Comparison of ENCODE assay signal across 1 cellular context in genomic region chr5:39200081-39200480, GRCh38.
TF ChIP-seq lines count a peak whose summit lies in the region.

No MANE protein-coding gene starts in this region.

TF ChIP-seq in GM23338, 12 proteins besides CTCF, POLR2A, EP300 and RAD21 (continued from another document):
- TF ChIP-seq ZNF462 (CRISPR knock-in tag; IDR thresholded peaks at IDR 0.05), result no peak
- TF ChIP-seq, protein P1, sequence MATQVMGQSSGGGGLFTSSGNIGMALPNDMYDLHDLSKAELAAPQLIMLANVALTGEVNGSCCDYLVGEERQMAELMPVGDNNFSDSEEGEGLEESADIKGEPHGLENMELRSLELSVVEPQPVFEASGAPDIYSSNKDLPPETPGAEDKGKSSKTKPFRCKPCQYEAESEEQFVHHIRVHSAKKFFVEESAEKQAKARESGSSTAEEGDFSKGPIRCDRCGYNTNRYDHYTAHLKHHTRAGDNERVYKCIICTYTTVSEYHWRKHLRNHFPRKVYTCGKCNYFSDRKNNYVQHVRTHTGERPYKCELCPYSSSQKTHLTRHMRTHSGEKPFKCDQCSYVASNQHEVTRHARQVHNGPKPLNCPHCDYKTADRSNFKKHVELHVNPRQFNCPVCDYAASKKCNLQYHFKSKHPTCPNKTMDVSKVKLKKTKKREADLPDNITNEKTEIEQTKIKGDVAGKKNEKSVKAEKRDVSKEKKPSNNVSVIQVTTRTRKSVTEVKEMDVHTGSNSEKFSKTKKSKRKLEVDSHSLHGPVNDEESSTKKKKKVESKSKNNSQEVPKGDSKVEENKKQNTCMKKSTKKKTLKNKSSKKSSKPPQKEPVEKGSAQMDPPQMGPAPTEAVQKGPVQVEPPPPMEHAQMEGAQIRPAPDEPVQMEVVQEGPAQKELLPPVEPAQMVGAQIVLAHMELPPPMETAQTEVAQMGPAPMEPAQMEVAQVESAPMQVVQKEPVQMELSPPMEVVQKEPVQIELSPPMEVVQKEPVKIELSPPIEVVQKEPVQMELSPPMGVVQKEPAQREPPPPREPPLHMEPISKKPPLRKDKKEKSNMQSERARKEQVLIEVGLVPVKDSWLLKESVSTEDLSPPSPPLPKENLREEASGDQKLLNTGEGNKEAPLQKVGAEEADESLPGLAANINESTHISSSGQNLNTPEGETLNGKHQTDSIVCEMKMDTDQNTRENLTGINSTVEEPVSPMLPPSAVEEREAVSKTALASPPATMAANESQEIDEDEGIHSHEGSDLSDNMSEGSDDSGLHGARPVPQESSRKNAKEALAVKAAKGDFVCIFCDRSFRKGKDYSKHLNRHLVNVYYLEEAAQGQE (IDR thresholded peaks at IDR 0.05; ENCODE audit: unreplicated experiment), result no peak
- no peak for TF ChIP-seq ZNF331 (CRISPR knock-in tag; IDR thresholded peaks at IDR 0.05; ENCODE audit: low read depth)
- TF ChIP-seq ETS1 (IDR thresholded peaks at IDR 0.05), result no peak
- no peak for TF ChIP-seq EZH2phosphoT487 (IDR thresholded peaks at IDR 0.05; ENCODE audit: unreplicated experiment)
